Comparison of ENCODE assay signal across 8 cellular contexts in genomic region chrX:154804957-154805695, GRCh38. TPM values are rescaled to one million over a fixed set of nuclear protein-coding genes. Genes with fewer than 3 reads are reported as not detected.
DNase-seq lines count a peak whose midpoint lies in the region; ATAC-seq and TF ChIP-seq lines count a peak whose summit lies in the region.

TSS of gene MPP1 (minus strand) at chrX:154805485. CDS start at chrX:154805373, 112 bp downstream.

- no peaks in the 10 kb centered on the region for H3K9me3 ChIP-seq in CD8-positive, alpha-beta T cell (ENCODE audit: low read length)

- peaks cover 27% of the 10 kb centered on the region for H3K4me1 ChIP-seq in CD8-positive, alpha-beta T cell (ENCODE audit: insufficient read depth, low read length)

- peak; percentile 49 to 82 (median 64) for DNase-seq in CD8-positive, alpha-beta T cell
- DNase-seq in OCI-M1 (lab: John Stamatoyannopoulos, UW) (peak; percentile 93), activated T-helper 1 cell treated with Interleukin-2 at 50 U/mL for 16 hours (ENCODE audit: low read depth) (peak; percentile 67), fibroblast of gingiva (ENCODE audit: low read depth) (peak; percentile 68), naive B cell (peak; percentile 75)
- peak; percentile 54 to 83 for DNase-seq in stimulated activated effector memory CD8-positive, alpha-beta T cell treated with anti-CD3 and anti-CD28 coated beads, Interleukin-12 subunit alpha, Interleukin-12 subunit beta, amount 100 ng/mL, for 72 hours (ENCODE audit: low spot score in 2 of 2)

- no peak within 1 kb of the TSS for H3K27ac ChIP-seq in CD8-positive, alpha-beta T cell (ENCODE audit: low read depth, low read length)

- intact Hi-C loops in CD8-positive, alpha-beta T cell (cut with DNase I, micrococcal nuclease) = loop anchor here (1.0 to 5.0 kb wide), 3 partner anchors 42 to 1378 kb away; partner anchors contain the start of gene DKC1 (in 2 of the 2)

- no peak within 1 kb of the TSS for H3K27ac Mint-ChIP-seq in CD8-positive, alpha-beta T cell
- H3K27ac Mint-ChIP-seq in naive B cell = peak within 1 kb of the TSS in 2 of 6 donors; percentile 27 to 65
- H3K27ac Mint-ChIP-seq in stimulated activated effector memory CD8-positive, alpha-beta T cell treated with anti-CD3 and anti-CD28 coated beads, Interleukin-12 subunit alpha, Interleukin-12 subunit beta, amount 100 ng/mL, for 72 hours = no peak within 1 kb of the TSS

- H3K4me3 ChIP-seq in CD8-positive, alpha-beta T cell (ENCODE audit: low read depth, low read length) = peak within 1 kb of the TSS; percentile 65

- TF ChIP-seq CTCF in CD8-positive, alpha-beta T cell (IDR thresholded peaks at IDR 0.05) = no peak

- no peaks in the 10 kb centered on the region for H3K27me3 Mint-ChIP-seq in CD8-positive, alpha-beta T cell (ENCODE audit: low read depth)
- H3K27me3 Mint-ChIP-seq in naive B cell = no peaks in the 10 kb centered on the region

- POLR2A ChIA-PET in CD8-positive, alpha-beta T cell (lab: Charles Lee) = interaction anchor here (1.4 kb wide), 1 partner anchor 43 kb away, joined by 5 read pairs; the partner anchor contains the start of gene DKC1

- peaks cover 45% of the 10 kb centered on the region for H3K4me1 Mint-ChIP-seq in CD8-positive, alpha-beta T cell (ENCODE audit: low read depth)
- H3K4me1 Mint-ChIP-seq in naive B cell = peaks cover 9 to 12% (median 9%) of the 10 kb centered on the region in 3 donors
- H3K4me1 Mint-ChIP-seq in stimulated activated effector memory CD8-positive, alpha-beta T cell treated with anti-CD3 and anti-CD28 coated beads, Interleukin-12 subunit alpha, Interleukin-12 subunit beta, amount 100 ng/mL, for 72 hours = peaks cover 8% of the 10 kb centered on the region

- ATAC-seq in CD8-positive, alpha-beta T cell = peak; percentile 99
- ATAC-seq in GM19372 (IDR thresholded peaks at IDR 0.05; ENCODE audit: low read depth, unreplicated experiment) (peak; percentile 92), HG03469 (IDR thresholded peaks at IDR 0.05; ENCODE audit: unreplicated experiment) (peak; percentile 77), naive B cell (ENCODE audit: low read depth in 2 of 2) (peak; percentile 97 to 99)
- peak; percentile 85 for ATAC-seq in stimulated activated effector memory CD8-positive, alpha-beta T cell treated with anti-CD3 and anti-CD28 coated beads, Interleukin-12 subunit alpha, Interleukin-12 subunit beta, amount 100 ng/mL, for 72 hours

- no peaks in the 10 kb centered on the region for H3K9me3 Mint-ChIP-seq in CD8-positive, alpha-beta T cell
- peaks cover 0 to 4% (median 0%) of the 10 kb centered on the region in 7 donors for H3K9me3 Mint-ChIP-seq in naive B cell
- no peaks in the 10 kb centered on the region for H3K9me3 Mint-ChIP-seq in stimulated activated effector memory CD8-positive, alpha-beta T cell treated with anti-CD3 and anti-CD28 coated beads, Interleukin-12 subunit alpha, Interleukin-12 subunit beta, amount 100 ng/mL, for 72 hours

- H3K36me3 Mint-ChIP-seq in CD8-positive, alpha-beta T cell = no peaks in the 10 kb centered on the region
- no peaks in the 10 kb centered on the region for H3K36me3 Mint-ChIP-seq in naive B cell
- no peaks in the 10 kb centered on the region for H3K36me3 Mint-ChIP-seq in stimulated activated effector memory CD8-positive, alpha-beta T cell treated with anti-CD3 and anti-CD28 coated beads, Interleukin-12 subunit alpha, Interleukin-12 subunit beta, amount 100 ng/mL, for 72 hours

- no peaks in the 10 kb centered on the region for H3K27me3 ChIP-seq in CD8-positive, alpha-beta T cell (ENCODE audit: insufficient read depth, low read length)

- no peaks in the 10 kb centered on the region for H3K36me3 ChIP-seq in CD8-positive, alpha-beta T cell (ENCODE audit: insufficient read depth, low read length)

- peak within 1 kb of the TSS; percentile 80 for H3K4me3 Mint-ChIP-seq in CD8-positive, alpha-beta T cell
- H3K4me3 Mint-ChIP-seq in naive B cell = peak within 1 kb of the TSS; percentile 74 to 89 (median 86)
- peak within 1 kb of the TSS; percentile 77 for H3K4me3 Mint-ChIP-seq in stimulated activated effector memory CD8-positive, alpha-beta T cell treated with anti-CD3 and anti-CD28 coated beads, Interleukin-12 subunit alpha, Interleukin-12 subunit beta, amount 100 ng/mL, for 72 hours

- CTCF ChIA-PET in CD8-positive, alpha-beta T cell (lab: Charles Lee) = no interaction called here

RNA-seq across cellular contexts. Expression of gene MPP1, which starts in this region (rescaled TPM):
- total RNA-seq in CD8-positive, alpha-beta T cell = 1 to 10 TPM; 6.5 to 6.9 TPM
- polyA plus RNA-seq in naive B cell (ENCODE audit: low read depth in 6 of 6) = 10 to 100 TPM in 4 of 6 donors, 1 to 10 TPM in 2; 4.6 to 15.6 (median 11.2) TPM
